Comparison of ENCODE assay signal across 10 cellular contexts in genomic region chr4:15784959-15785634, GRCh38. TPM values are rescaled to one million over a fixed set of nuclear protein-coding genes. Genes with fewer than 3 reads are reported as not detected.
A peak's percentile ranks its signal among the peaks of the same experiment; 100 is the strongest.
DNase-seq lines count a peak whose midpoint lies in the region; ATAC-seq lines count a peak whose summit lies in the region.
"Had no signal": no experiment of that assay in that cellular context is flagged by ENCODE, and none has a peak within 500 bp of the region (broad histone marks: within the 10 kb centered on the region; RNA-seq: fewer than 3 reads in every experiment).

No MANE protein-coding gene starts in this region.

- no peaks in the 10 kb centered on the region; the same call in 1 of the 2 replicates for H3K27me3 ChIP-seq in H7 (ENCODE audit: control insufficient read depth, insufficient read depth, low read length)

- DNase-seq in activated CD4-positive, alpha-beta T cell treated with anti-CD3 and anti-CD28 coated beads, Interleukin-2, amount 10 ng/mL, durations not matched to agents 24 days and 14 days = no peak
- DNase-seq in activated CD4-positive, alpha-beta T cell treated with anti-CD3 and anti-CD28 coated beads, Interleukin-2, amount 50 U/mL, for 1 hour = no peak
- peak; percentile 44 for DNase-seq in stimulated activated naive B cell treated with anti-CD40 and anti-IgM and Interleukin-4, amounts not matched to agents 10 μg/mL and 1 μg/mL and 100 μg/mL, for 72 hours
- DNase-seq in anterior cingulate cortex (lab: John Stamatoyannopoulos, UW) = no peak
- no peak for DNase-seq in activated CD4-positive, CD25-positive, alpha-beta regulatory T cell (lab: John Stamatoyannopoulos, UW)
- no peak for DNase-seq in H7
- DNase-seq: central memory CD4-positive, alpha-beta T cell; GDM1 had no signal

- no peaks in the 10 kb centered on the region for H3K27me3 Mint-ChIP-seq in activated CD4-positive, alpha-beta T cell treated with anti-CD3 and anti-CD28 coated beads, Interleukin-2, amount 10 ng/mL, durations not matched to agents 24 days and 14 days
- no peaks in the 10 kb centered on the region for H3K27me3 Mint-ChIP-seq in stimulated activated naive B cell treated with anti-CD40 and anti-IgM and Interleukin-4, amounts not matched to agents 10 μg/mL and 1 μg/mL and 100 μg/mL, for 72 hours

- H3K36me3 ChIP-seq in H7 (replicated peaks; ENCODE audit: control insufficient read depth, insufficient read depth, low read length) = no peaks in the 10 kb centered on the region

- H3K4me3 ChIP-seq in H7 (ENCODE audit: insufficient read depth, low read depth, low read length) = no peak overlapping the region

- intact Hi-C loops in activated CD4-positive, alpha-beta T cell treated with anti-CD3 and anti-CD28 coated beads, Interleukin-2, amount 10 ng/mL, durations not matched to agents 24 days and 14 days (cut with micrococcal nuclease) = no loop called here

- peaks cover 3% of the 10 kb centered on the region for H3K9me3 Mint-ChIP-seq in activated CD4-positive, alpha-beta T cell treated with anti-CD3 and anti-CD28 coated beads, Interleukin-2, amount 10 ng/mL, durations not matched to agents 24 days and 14 days
- peaks cover 3 to 7% of the 10 kb centered on the region in 2 donors for H3K9me3 Mint-ChIP-seq in stimulated activated naive B cell treated with anti-CD40 and anti-IgM and Interleukin-4, amounts not matched to agents 10 μg/mL and 1 μg/mL and 100 μg/mL, for 72 hours

- peak overlapping the region; percentile 65 for H3K27ac Mint-ChIP-seq in activated CD4-positive, alpha-beta T cell treated with anti-CD3 and anti-CD28 coated beads, Interleukin-2, amount 10 ng/mL, durations not matched to agents 24 days and 14 days
- H3K27ac Mint-ChIP-seq in stimulated activated naive B cell treated with anti-CD40 and anti-IgM and Interleukin-4, amounts not matched to agents 10 μg/mL and 1 μg/mL and 100 μg/mL, for 72 hours = peak overlapping the region; percentile 43

- peaks cover 84% of the 10 kb centered on the region for H3K36me3 Mint-ChIP-seq in activated CD4-positive, alpha-beta T cell treated with anti-CD3 and anti-CD28 coated beads, Interleukin-2, amount 10 ng/mL, durations not matched to agents 24 days and 14 days (ENCODE audit: low read depth)
- H3K36me3 Mint-ChIP-seq in stimulated activated naive B cell treated with anti-CD40 and anti-IgM and Interleukin-4, amounts not matched to agents 10 μg/mL and 1 μg/mL and 100 μg/mL, for 72 hours = peaks cover 34 to 39% of the 10 kb centered on the region in 2 donors

- peaks cover 75% of the 10 kb centered on the region for H3K4me1 Mint-ChIP-seq in activated CD4-positive, alpha-beta T cell treated with anti-CD3 and anti-CD28 coated beads, Interleukin-2, amount 10 ng/mL, durations not matched to agents 24 days and 14 days
- peaks cover 32 to 67% of the 10 kb centered on the region in 2 donors for H3K4me1 Mint-ChIP-seq in stimulated activated naive B cell treated with anti-CD40 and anti-IgM and Interleukin-4, amounts not matched to agents 10 μg/mL and 1 μg/mL and 100 μg/mL, for 72 hours

- H3K4me3 Mint-ChIP-seq in activated CD4-positive, alpha-beta T cell treated with anti-CD3 and anti-CD28 coated beads, Interleukin-2, amount 10 ng/mL, durations not matched to agents 24 days and 14 days = no peak overlapping the region
- H3K4me3 Mint-ChIP-seq in stimulated activated naive B cell treated with anti-CD40 and anti-IgM and Interleukin-4, amounts not matched to agents 10 μg/mL and 1 μg/mL and 100 μg/mL, for 72 hours = peak overlapping the region; percentile 3 to 54

- peak; percentile 90 for ATAC-seq in HG02623 (IDR thresholded peaks at IDR 0.05; ENCODE audit: unreplicated experiment)
- peak; percentile 79 for ATAC-seq in HG03460 (IDR thresholded peaks at IDR 0.05; ENCODE audit: unreplicated experiment)
- ATAC-seq in stimulated activated naive B cell treated with anti-CD40 and anti-IgM and Interleukin-4, amounts not matched to agents 10 μg/mL and 1 μg/mL and 100 μg/mL, for 72 hours (replicated peaks) = peak; percentile 91 to 94

RNA-seq across cellular contexts. Expression of gene CD38, which starts 7.0 kb away (rescaled TPM):
- total RNA-seq in activated CD4-positive, alpha-beta T cell treated with anti-CD3 and anti-CD28 coated beads, Interleukin-2, amount 10 ng/mL, durations not matched to agents 24 days and 14 days = 89.6 and 103 TPM in 2 replicates
- 0.15 and 1.1 TPM in 2 replicates for total RNA-seq in H7 (2014; rRNA removed; shearing (Covaris generic))

Comparison
In these comparisons a context has a peak if more than half of its experiments do, and no peak if none do; other contexts are left out.
1. RNA of gene CD38, which starts 7.0 kb away (total RNA-seq): 89.6 to 103 TPM in activated CD4-positive, alpha-beta T cell treated with anti-CD3 and anti-CD28 coated beads, Interleukin-2, amount 10 ng/mL, durations not matched to agents 24 days and 14 days; 0.15 to 1.1 TPM in H7; every median in the first group is over 10 times any median in the second.
2. Peak in every context shown above with its lines, with median percentiles within 50 percentile points of each other: ATAC-seq.